ENCODE assay signal across 1 cellular context in genomic region chr2:163655672-163656071, GRCh38.
TF ChIP-seq lines count a peak whose summit lies in the region.

No MANE protein-coding gene starts in this region.

TF ChIP-seq in HEK293, 187 proteins besides CTCF, POLR2A, EP300 and RAD21:
- no peak for TF ChIP-seq AEBP2 (tag by site-specific recombination; IDR thresholded peaks at IDR 0.05; ENCODE audit: borderline replicate concordance)
- peak; percentile 51; the same call in 1 of the 2 replicates for TF ChIP-seq ZSCAN4 (tag by site-specific recombination; IDR thresholded peaks at IDR 0.05)
